In the genomic region with DNA sequence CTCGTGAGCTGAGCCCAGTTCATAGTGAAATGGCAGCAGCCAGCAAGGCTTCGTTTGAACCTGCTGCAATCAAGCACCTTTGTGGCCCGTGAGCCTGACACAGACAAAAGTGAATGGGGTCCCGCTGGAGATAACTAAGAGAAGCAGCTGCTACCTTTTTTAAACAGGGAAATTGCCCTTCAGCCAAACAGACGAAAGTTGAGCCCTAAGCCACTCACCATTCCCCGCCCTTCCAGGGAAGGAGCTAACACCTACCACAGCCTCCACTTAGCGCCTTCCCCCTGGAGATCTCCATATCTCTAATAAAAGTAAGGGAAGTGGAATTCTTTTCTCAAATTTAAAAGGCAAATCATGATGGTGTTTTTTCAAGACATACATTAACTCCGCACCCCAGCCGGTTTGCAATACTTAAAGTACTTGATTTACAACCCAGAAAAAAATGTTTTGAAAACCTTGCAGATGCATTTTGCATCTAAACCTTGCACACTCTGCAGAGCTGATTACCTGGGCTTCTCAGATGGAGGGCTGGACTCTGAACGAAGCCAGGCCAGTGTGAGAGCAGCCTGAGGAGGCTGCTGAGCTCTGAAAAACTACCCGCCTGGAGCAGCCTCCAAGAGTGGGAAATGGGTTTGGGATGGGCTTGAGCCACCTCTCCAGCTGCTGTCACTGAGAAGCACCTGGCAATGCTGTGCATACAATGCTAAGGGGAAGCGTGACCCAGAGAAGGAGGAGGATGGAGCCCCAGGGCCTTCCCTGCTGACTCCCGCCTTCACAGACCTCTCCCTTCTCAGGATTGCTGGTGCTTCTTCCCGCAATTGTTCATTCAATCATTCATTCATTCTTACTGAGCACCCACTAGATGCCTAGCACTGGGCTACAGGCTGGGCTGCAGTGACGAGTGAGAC, we compare ENCODE assay signal across 17 cellular contexts. TPM values are rescaled to one million over a fixed set of nuclear protein-coding genes. Genes with fewer than 3 reads are reported as not detected.
A peak's percentile ranks its signal among the peaks of the same experiment; 100 is the strongest.
DNase-seq lines count a peak whose midpoint lies in the region; ATAC-seq and TF ChIP-seq lines count a peak whose summit lies in the region.
"Had no signal": no experiment of that assay in that cellular context is flagged by ENCODE, and none has a peak within 500 bp of the region (broad histone marks: within the 10 kb centered on the region; RNA-seq: fewer than 3 reads in every experiment).

No MANE protein-coding gene starts in this region.

- no peaks in the 10 kb centered on the region for H3K27me3 Mint-ChIP-seq in chondrocyte (ENCODE audit: low read depth)

- H3K36me3 ChIP-seq in thoracic aorta (no peaks in the 10 kb centered on the region), WERI-Rb-1 (no peaks in the 10 kb centered on the region)
- H3K36me3 ChIP-seq: brain microvascular endothelial cell, HAP-1, ovary, spleen had no signal

- peak overlapping the region; percentile 83 for H3K27ac Mint-ChIP-seq in chondrocyte (ENCODE audit: unreplicated experiment)

- H3K4me3 ChIP-seq in thoracic aorta (no peak overlapping the region), WERI-Rb-1 (ENCODE audit: low read depth, low read length) (no peak overlapping the region)
- H3K4me3 ChIP-seq: HAP-1, ovary, spleen had no signal

- H3K9me3 ChIP-seq in thoracic aorta (no peaks in the 10 kb centered on the region), WERI-Rb-1 (ENCODE audit: severe bottlenecking) (no peaks in the 10 kb centered on the region)
- H3K9me3 ChIP-seq: HAP-1, ovary, spleen had no signal

- no peak for ATAC-seq in left ventricle myocardium superior
- no peak for ATAC-seq in thoracic aorta (ENCODE audit: insufficient number of reproducible peaks, low FRiP score, low read depth)
- ATAC-seq: stimulated activated naive CD8-positive, alpha-beta T cell treated with anti-CD3 and anti-CD28 coated beads, Interleukin-15, amount 100 ng/mL, for 72 hours had no signal

- TF ChIP-seq CTCF in chondrocyte (IDR thresholded peaks at IDR 0.05), result no peak
- TF ChIP-seq CTCF in thoracic aorta (IDR thresholded peaks at IDR 0.05), result no peak
- TF ChIP-seq CTCF in WERI-Rb-1 (IDR thresholded peaks at IDR 0.05; ENCODE audit: low read depth, low read length), result no peak

- H3K4me1 ChIP-seq in thoracic aorta (ENCODE audit: control insufficient read depth in 1 of 2, low read depth in 2 of 2), result peaks cover 42 to 98% of the 10 kb centered on the region in 2 donors
- H3K4me1 ChIP-seq: spleen had no signal

- intact Hi-C loops in cardiac septum (cut with DNase I), result no loop called here
- intact Hi-C loops in left ventricle myocardium superior (cut with micrococcal nuclease), result no loop called here

- H3K4me3 Mint-ChIP-seq in chondrocyte (ENCODE audit: unreplicated experiment), result no peak overlapping the region
- H3K4me3 Mint-ChIP-seq: stimulated activated naive CD8-positive, alpha-beta T cell treated with anti-CD3 and anti-CD28 coated beads, Interleukin-15, amount 100 ng/mL, for 72 hours had no signal

- H3K36me3 Mint-ChIP-seq in chondrocyte (ENCODE audit: low read depth), result peaks cover 8% of the 10 kb centered on the region

- H3K27me3 ChIP-seq in thoracic aorta (replicated peaks; ENCODE audit: insufficient read depth), result no peaks in the 10 kb centered on the region
- H3K27me3 ChIP-seq in WERI-Rb-1 (ENCODE audit: insufficient read depth, low read depth, severe bottlenecking), result no peaks in the 10 kb centered on the region
- H3K27me3 ChIP-seq: brain microvascular endothelial cell, ovary had no signal

- peak; percentile 41 for DNase-seq in cardiac septum (ENCODE audit: low spot score)
- no peak for DNase-seq in left ventricle myocardium superior
- DNase-seq in NCI-H2107 (lab: John Stamatoyannopoulos, UW), result peak; percentile 57
- DNase-seq in chondrocyte (ENCODE audit: low spot score), result no peak
- no peak for DNase-seq in thoracic aorta (ENCODE audit: low spot score)
- no peak for DNase-seq in WERI-Rb-1
- DNase-seq in activated CD4-positive, alpha-beta T cell treated with anti-CD3 and anti-CD28 coated beads for 4 hours, result no peak
- DNase-seq in Ammon's horn (ENCODE audit: low spot score), result no peak
- DNase-seq: activated naive CD4-positive, alpha-beta T cell; brain microvascular endothelial cell; effector CD4-positive, alpha-beta T cell; NCI-H1436; OCI-M1; ovary; spleen; stimulated activated naive CD8-positive, alpha-beta T cell treated with anti-CD3 and anti-CD28 coated beads, Interleukin-15, amount 100 ng/mL, for 72 hours had no signal

- H3K4me1 Mint-ChIP-seq in chondrocyte (ENCODE audit: low read depth), result peaks cover 100% of the 10 kb centered on the region
- H3K4me1 Mint-ChIP-seq: stimulated activated naive CD8-positive, alpha-beta T cell treated with anti-CD3 and anti-CD28 coated beads, Interleukin-15, amount 100 ng/mL, for 72 hours had no signal

- peak overlapping the region; percentile 12 to 86 for H3K27ac ChIP-seq in thoracic aorta
- H3K27ac ChIP-seq in WERI-Rb-1, result no peak overlapping the region
- H3K27ac ChIP-seq: brain microvascular endothelial cell, ovary, spleen had no signal

- H3K9me3 Mint-ChIP-seq in chondrocyte (ENCODE audit: low read depth), result no peaks in the 10 kb centered on the region
- H3K9me3 Mint-ChIP-seq: stimulated activated naive CD8-positive, alpha-beta T cell treated with anti-CD3 and anti-CD28 coated beads, Interleukin-15, amount 100 ng/mL, for 72 hours had no signal

RNA-seq across cellular contexts. Expression of a gene that starts 10.0 kb away (rescaled TPM):
- total RNA-seq in cardiac septum (66.8 TPM), left ventricle myocardium superior (38.8 TPM), chondrocyte (78.1 to 81.4 TPM (median 78.5 TPM) in 3 replicates), thoracic aorta (10 to 100 TPM; 20.0 to 31.4 TPM)

Comparison
In these comparisons a context has a peak if more than half of its experiments do, and no peak if none do; other contexts are left out.
1. DNase-seq: peak in cardiac septum (single experiment) and NCI-H2107 (single experiment); none in left ventricle myocardium superior (single experiment), chondrocyte (single experiment), thoracic aorta (single experiment), WERI-Rb-1 (single experiment), activated CD4-positive, alpha-beta T cell treated with anti-CD3 and anti-CD28 coated beads for 4 hours (0 of 2) and Ammon's horn (single experiment).